8 cellular contexts compared by ENCODE assay signal in genomic region chr20:17682103-17682888, GRCh38. TPM values are rescaled to one million over a fixed set of nuclear protein-coding genes. Genes with fewer than 3 reads are reported as not detected.
DNase-seq lines count a peak whose midpoint lies in the region; ATAC-seq, FAIRE-seq and TF ChIP-seq lines count a peak whose summit lies in the region.

A gene with protein sequence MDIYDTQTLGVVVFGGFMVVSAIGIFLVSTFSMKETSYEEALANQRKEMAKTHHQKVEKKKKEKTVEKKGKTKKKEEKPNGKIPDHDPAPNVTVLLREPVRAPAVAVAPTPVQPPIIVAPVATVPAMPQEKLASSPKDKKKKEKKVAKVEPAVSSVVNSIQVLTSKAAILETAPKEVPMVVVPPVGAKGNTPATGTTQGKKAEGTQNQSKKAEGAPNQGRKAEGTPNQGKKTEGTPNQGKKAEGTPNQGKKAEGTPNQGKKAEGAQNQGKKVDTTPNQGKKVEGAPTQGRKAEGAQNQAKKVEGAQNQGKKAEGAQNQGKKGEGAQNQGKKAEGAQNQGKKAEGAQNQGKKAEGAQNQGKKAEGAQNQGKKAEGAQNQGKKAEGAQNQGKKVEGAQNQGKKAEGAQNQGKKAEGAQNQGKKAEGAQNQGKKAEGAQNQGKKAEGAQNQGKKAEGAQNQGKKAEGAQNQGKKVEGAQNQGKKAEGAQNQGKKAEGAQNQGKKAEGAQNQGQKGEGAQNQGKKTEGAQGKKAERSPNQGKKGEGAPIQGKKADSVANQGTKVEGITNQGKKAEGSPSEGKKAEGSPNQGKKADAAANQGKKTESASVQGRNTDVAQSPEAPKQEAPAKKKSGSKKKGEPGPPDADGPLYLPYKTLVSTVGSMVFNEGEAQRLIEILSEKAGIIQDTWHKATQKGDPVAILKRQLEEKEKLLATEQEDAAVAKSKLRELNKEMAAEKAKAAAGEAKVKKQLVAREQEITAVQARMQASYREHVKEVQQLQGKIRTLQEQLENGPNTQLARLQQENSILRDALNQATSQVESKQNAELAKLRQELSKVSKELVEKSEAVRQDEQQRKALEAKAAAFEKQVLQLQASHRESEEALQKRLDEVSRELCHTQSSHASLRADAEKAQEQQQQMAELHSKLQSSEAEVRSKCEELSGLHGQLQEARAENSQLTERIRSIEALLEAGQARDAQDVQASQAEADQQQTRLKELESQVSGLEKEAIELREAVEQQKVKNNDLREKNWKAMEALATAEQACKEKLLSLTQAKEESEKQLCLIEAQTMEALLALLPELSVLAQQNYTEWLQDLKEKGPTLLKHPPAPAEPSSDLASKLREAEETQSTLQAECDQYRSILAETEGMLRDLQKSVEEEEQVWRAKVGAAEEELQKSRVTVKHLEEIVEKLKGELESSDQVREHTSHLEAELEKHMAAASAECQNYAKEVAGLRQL (N-terminal part only) (minus strand): TSS chr20:17682242. CDS start chr20:17660507, 21,735 bp downstream.

- peak within 1 kb of the TSS; percentile 98 for H3K27ac ChIP-seq in left ventricle myocardium inferior (replicated peaks)
- peak within 1 kb of the TSS; percentile 86 to 91 for H3K27ac ChIP-seq in prostate gland

- peak within 1 kb of the TSS; percentile 88 for H3K4me3 Mint-ChIP-seq in T-helper 1 cell treated with Interleukin-12 subunit alpha and Interleukin-12 subunit beta and Interleukin-4 antibody, amounts not matched to agents 30 μg/mL and 1 μg/mL, for 36 hours

- peaks cover 34% of the 10 kb centered on the region for H3K4me1 ChIP-seq in left ventricle myocardium inferior
- peaks cover 2% of the 10 kb centered on the region for H3K4me1 ChIP-seq in prostate gland (replicated peaks)

- peak within 1 kb of the TSS; percentile 87 for H3K27ac Mint-ChIP-seq in T-helper 1 cell treated with Interleukin-12 subunit alpha and Interleukin-12 subunit beta and Interleukin-4 antibody, amounts not matched to agents 30 μg/mL and 1 μg/mL, for 36 hours

- peak; percentile 78 for TF ChIP-seq POLR2A in GM15510 (IDR thresholded peaks at IDR 0.05; ENCODE audit: borderline replicate concordance, extremely low read depth, insufficient read length)
- peak; percentile 98 for TF ChIP-seq POLR2A in prostate gland (IDR thresholded peaks at IDR 0.05)

- H3K4me1 Mint-ChIP-seq in T-helper 1 cell treated with Interleukin-12 subunit alpha and Interleukin-12 subunit beta and Interleukin-4 antibody, amounts not matched to agents 30 μg/mL and 1 μg/mL, for 36 hours (ENCODE audit: low read depth): peaks cover 21% of the 10 kb centered on the region

- WGBS in prostate gland: under 1% methylated on average over 79 of the region's 79 CpGs

- peak; percentile 91 for FAIRE-seq in urothelium cell line (lab: Jason Lieb, UNC)

- peaks cover 10% of the 10 kb centered on the region for H3K9me3 ChIP-seq in left ventricle myocardium inferior (replicated peaks)
- H3K9me3 ChIP-seq in prostate gland: no peaks in the 10 kb centered on the region

- peaks cover 8% of the 10 kb centered on the region for H3K36me3 Mint-ChIP-seq in T-helper 1 cell treated with Interleukin-12 subunit alpha and Interleukin-12 subunit beta and Interleukin-4 antibody, amounts not matched to agents 30 μg/mL and 1 μg/mL, for 36 hours (ENCODE audit: low read depth)

- intact Hi-C loops in left ventricle myocardium inferior (cut with micrococcal nuclease): no loop called here
- intact Hi-C loops in prostate gland (cut with DNase I): loop anchor here (10.0 kb wide), 3 partner anchors 123 to 453 kb away; partner anchors contain the start of genes BFSP1, KAT14 and PET117

- no peaks in the 10 kb centered on the region for H3K9me3 Mint-ChIP-seq in T-helper 1 cell treated with Interleukin-12 subunit alpha and Interleukin-12 subunit beta and Interleukin-4 antibody, amounts not matched to agents 30 μg/mL and 1 μg/mL, for 36 hours

- H3K27me3 ChIP-seq in left ventricle myocardium inferior (ENCODE audit: low read depth) (no peaks in the 10 kb centered on the region), prostate gland (replicated peaks; ENCODE audit: insufficient read depth) (no peaks in the 10 kb centered on the region)

- TF ChIP-seq CTCF in left ventricle myocardium inferior (IDR thresholded peaks at IDR 0.05; ENCODE audit: borderline replicate concordance): peak; percentile 70
- TF ChIP-seq CTCF in prostate gland (IDR thresholded peaks at IDR 0.05): peak in 2 of 4 experiments; percentile 46 to 57

- H3K36me3 ChIP-seq in left ventricle myocardium inferior (peaks cover 6% of the 10 kb centered on the region), prostate gland (no peaks in the 10 kb centered on the region)

- H3K27me3 Mint-ChIP-seq in T-helper 1 cell treated with Interleukin-12 subunit alpha and Interleukin-12 subunit beta and Interleukin-4 antibody, amounts not matched to agents 30 μg/mL and 1 μg/mL, for 36 hours (ENCODE audit: low read depth): peaks cover 45% of the 10 kb centered on the region

- peak; percentile 92 for ATAC-seq in HG02885 (IDR thresholded peaks at IDR 0.05; ENCODE audit: poor library complexity, unreplicated experiment)

- peak; percentile 84 for DNase-seq in NCI-H1694 (lab: John Stamatoyannopoulos, UW)
- DNase-seq in amygdala (lab: John Stamatoyannopoulos, UW): peak; percentile 83 to 100 (median 98)
- DNase-seq in left ventricle myocardium inferior: peak; percentile 99
- DNase-seq in prostate gland (ENCODE audit: low spot score): peak; percentile 98
- peak; percentile 98 for DNase-seq in urothelium cell line (ENCODE audit: low spot score)

- H3K4me3 ChIP-seq in left ventricle myocardium inferior (peak within 1 kb of the TSS; percentile 88), prostate gland (peak within 1 kb of the TSS; percentile 85 to 88)

RNA-seq across cellular contexts. Expression of the gene that starts here (rescaled TPM):
- total RNA-seq in left ventricle myocardium inferior: 31.3 TPM
- total RNA-seq in prostate gland: 100 to 1,000 TPM; 112 to 148 TPM

Comparison
In these comparisons a context has a peak if more than half of its experiments do, and no peak if none do; other contexts are left out.
1. Peak in every context shown above with its lines: DNase-seq, ATAC-seq, H3K4me3 ChIP-seq and H3K27ac ChIP-seq.